In the genomic region with DNA sequence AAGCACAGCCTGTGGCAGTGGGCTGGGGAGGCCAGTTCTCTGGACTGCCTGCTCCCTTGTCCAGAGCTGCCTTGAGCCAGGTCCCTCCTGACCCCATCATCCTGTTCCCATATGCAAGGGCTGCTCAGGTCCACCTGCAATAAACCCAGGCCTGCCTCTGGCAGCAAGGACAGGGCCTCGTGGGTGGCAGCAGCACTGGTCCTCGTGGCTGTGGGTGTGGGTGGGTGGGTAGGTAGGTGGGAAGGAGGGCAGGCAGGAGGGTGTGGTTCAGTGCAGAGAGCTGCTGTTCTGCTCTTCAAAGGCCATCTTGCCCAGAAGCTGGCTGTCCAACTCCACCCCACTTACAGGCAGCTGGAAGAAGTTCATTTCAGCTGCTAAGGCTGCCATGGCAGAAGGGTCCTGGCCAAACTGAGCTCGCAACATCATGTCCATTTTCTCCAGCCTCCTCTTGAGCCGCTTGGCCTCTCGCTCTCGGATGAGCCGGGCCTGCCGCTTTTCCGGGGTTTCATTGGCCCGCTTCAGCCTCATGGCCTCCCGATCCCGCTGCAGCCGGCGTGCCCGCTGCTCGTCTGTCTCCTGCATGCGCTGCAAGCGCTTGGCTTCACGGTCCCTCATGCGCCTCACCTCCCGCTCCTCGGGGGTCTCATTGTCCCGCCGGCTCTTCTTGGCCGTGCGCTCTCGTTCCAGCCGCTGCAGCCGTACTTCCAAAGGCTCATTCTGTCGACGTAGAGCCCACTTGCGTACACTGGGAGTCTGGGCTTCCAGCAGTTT, we compare ENCODE assay signal across 23 cellular contexts.
"Had no signal": no experiment of that assay in that cellular context is flagged by ENCODE, and none has a peak within 500 bp of the region (broad histone marks: within the 10 kb centered on the region; RNA-seq: fewer than 3 reads in every experiment).

No MANE protein-coding gene starts in this region.

- H3K4me1 ChIP-seq: left lung, prostate gland, vagina had no signal

- H3K9me3 ChIP-seq: left lung, prostate gland, vagina had no signal

- ATAC-seq: activated CD8-positive, alpha-beta memory T cell treated with anti-CD3 and anti-CD28 coated beads, Interleukin-2, amount 10 ng/mL, durations not matched to agents 7 days and 5 days; left lung; natural killer cell treated with Interleukin-12 subunit alpha and Interleukin-12 subunit beta and Interleukin-15 and Interleukin-18, amount 100 ng/mL, for 72 hours; stimulated activated effector memory CD8-positive, alpha-beta T cell treated with anti-CD3 and anti-CD28 coated beads, Interleukin-12 subunit alpha, Interleukin-12 subunit beta, amount 100 ng/mL, for 72 hours; T-cell had no signal

- H2AFZ ChIP-seq: hepatocyte had no signal

- H3K27me3 ChIP-seq: brain microvascular endothelial cell, hepatocyte, left lung, vagina had no signal

- DNase-seq: activated CD4-positive, alpha-beta T cell treated with anti-CD3 and anti-CD28 coated beads for 1 hour; activated CD4-positive, alpha-beta T cell treated with anti-CD3 and anti-CD28 coated beads, Interleukin-2, amount 50 U/mL, for 4 hours; activated CD8-positive, alpha-beta memory T cell treated with anti-CD3 and anti-CD28 coated beads, Interleukin-2, amount 10 ng/mL, durations not matched to agents 7 days and 5 days; activated gamma-delta T cell; activated T-cell treated with anti-CD3 and anti-CD28 coated beads, Interleukin-2, amount 50 U/mL, for 48 hours; anterior cingulate cortex; brain microvascular endothelial cell; cerebellar nuclear complex; effector memory CD4-positive, alpha-beta T cell; islet precursor cell; left lung; nucleus accumbens; stimulated activated CD4-positive, alpha-beta T cell treated with anti-CD3 and anti-CD28 coated beads, Interleukin-12 subunit alpha, Interleukin-12 subunit beta, amount 100 ng/mL, for 4 hours; stimulated activated CD4-positive, alpha-beta T cell treated with anti-CD3 and anti-CD28 coated beads, Interleukin-2, amount 100 ng/mL, for 24 hours; T-cell; T1000 had no signal

- H3K9me3 Mint-ChIP-seq: dendritic cell treated with granulocyte-macrophage colony-stimulating factor and Interleukin-4, amounts not matched to agents 40 ng/mL and 50 ng/mL, for 4 days; natural killer cell treated with Interleukin-12 subunit alpha and Interleukin-12 subunit beta and Interleukin-15 and Interleukin-18, amount 100 ng/mL, for 72 hours; stimulated activated effector memory CD8-positive, alpha-beta T cell treated with anti-CD3 and anti-CD28 coated beads, Interleukin-12 subunit alpha, Interleukin-12 subunit beta, amount 100 ng/mL, for 72 hours; T-cell had no signal

- H3K27ac ChIP-seq: brain microvascular endothelial cell, left lung, prostate gland, SK-N-MC, vagina had no signal

- H3K27me3 Mint-ChIP-seq: activated CD8-positive, alpha-beta memory T cell treated with anti-CD3 and anti-CD28 coated beads, Interleukin-2, amount 10 ng/mL, durations not matched to agents 7 days and 5 days; dendritic cell treated with granulocyte-macrophage colony-stimulating factor and Interleukin-4, amounts not matched to agents 40 ng/mL and 50 ng/mL, for 4 days; natural killer cell treated with Interleukin-12 subunit alpha and Interleukin-12 subunit beta and Interleukin-15 and Interleukin-18, amount 100 ng/mL, for 72 hours; T-cell had no signal

- H3K27ac Mint-ChIP-seq: dendritic cell treated with granulocyte-macrophage colony-stimulating factor and Interleukin-4, amounts not matched to agents 40 ng/mL and 50 ng/mL, for 4 days had no signal

- H3K4me3 ChIP-seq: hepatocyte, left lung, prostate gland, SK-N-MC, vagina had no signal

- H3K4me3 Mint-ChIP-seq: activated CD8-positive, alpha-beta memory T cell treated with anti-CD3 and anti-CD28 coated beads, Interleukin-2, amount 10 ng/mL, durations not matched to agents 7 days and 5 days; dendritic cell treated with granulocyte-macrophage colony-stimulating factor and Interleukin-4, amounts not matched to agents 40 ng/mL and 50 ng/mL, for 4 days; natural killer cell treated with Interleukin-12 subunit alpha and Interleukin-12 subunit beta and Interleukin-15 and Interleukin-18, amount 100 ng/mL, for 72 hours; stimulated activated effector memory CD8-positive, alpha-beta T cell treated with anti-CD3 and anti-CD28 coated beads, Interleukin-12 subunit alpha, Interleukin-12 subunit beta, amount 100 ng/mL, for 72 hours; T-cell had no signal
